In the genomic region with DNA sequence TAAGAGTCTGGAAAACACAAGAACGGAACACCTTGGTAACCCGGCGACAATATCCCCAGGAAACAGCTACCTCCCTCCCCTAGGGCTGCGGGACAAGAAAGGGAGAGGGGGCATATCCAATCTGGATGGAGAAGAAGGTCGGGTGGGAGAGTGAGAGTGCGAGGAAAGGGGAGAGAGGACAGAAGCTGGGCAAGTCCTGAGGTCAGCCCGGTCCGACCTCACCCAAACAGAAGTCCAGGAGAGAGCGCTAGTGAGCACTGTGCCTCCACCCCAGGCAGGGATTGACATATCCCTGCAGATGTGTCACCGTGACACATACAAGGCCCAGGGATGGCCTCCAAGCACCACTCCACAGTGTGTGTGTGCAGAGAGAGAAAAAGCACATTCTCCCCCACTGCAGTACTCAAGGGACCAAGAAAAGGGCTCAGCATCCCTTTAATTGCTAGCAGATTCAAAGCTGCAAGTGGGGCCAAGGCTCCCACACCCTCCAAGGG, we compare ENCODE assay signal across 8 cellular contexts. TPM values are rescaled to one million over a fixed set of nuclear protein-coding genes. Genes with fewer than 3 reads are reported as not detected.
DNase-seq lines count a peak whose midpoint lies in the region; ATAC-seq and TF ChIP-seq lines count a peak whose summit lies in the region.

No MANE protein-coding gene starts in this region.

- no peak overlapping the region for H3K4me3 Mint-ChIP-seq in stimulated activated effector memory CD8-positive, alpha-beta T cell treated with anti-CD3 and anti-CD28 coated beads, Interleukin-12 subunit alpha, Interleukin-12 subunit beta, amount 100 ng/mL, for 72 hours
- no peak overlapping the region for H3K4me3 Mint-ChIP-seq in effector memory CD8-positive, alpha-beta T cell

- no peaks in the 10 kb centered on the region for H3K9me3 ChIP-seq in left lung

- peaks cover 14 to 79% of the 10 kb centered on the region in 2 donors for H3K4me1 ChIP-seq in left lung

- peaks cover 33% of the 10 kb centered on the region for H3K4me1 Mint-ChIP-seq in stimulated activated effector memory CD8-positive, alpha-beta T cell treated with anti-CD3 and anti-CD28 coated beads, Interleukin-12 subunit alpha, Interleukin-12 subunit beta, amount 100 ng/mL, for 72 hours
- H3K4me1 Mint-ChIP-seq in effector memory CD8-positive, alpha-beta T cell (ENCODE audit: low read depth in 2 of 2), result peaks cover 5 to 10% of the 10 kb centered on the region in 2 donors

- DNase-seq in G401 (ENCODE audit: low spot score) (peak; percentile 9), HUDEP-2 (lab: John Stamatoyannopoulos, UW; ENCODE audit: unreplicated experiment in 76 of 76) (peak in 48 of 76 experiments; percentile 8 to 68 (median 41)), choroid plexus epithelial cell (ENCODE audit: low read depth) (peak; percentile 75), left lung (peak in 1 of 2 donors; percentile 69), occipital lobe (lab: John Stamatoyannopoulos, UW) (no peak)
- peak in 1 of 2 donors; percentile 68 for DNase-seq in stimulated activated effector memory CD8-positive, alpha-beta T cell treated with anti-CD3 and anti-CD28 coated beads, Interleukin-12 subunit alpha, Interleukin-12 subunit beta, amount 100 ng/mL, for 72 hours (ENCODE audit: low spot score in 2 of 2)
- no peak for DNase-seq in effector memory CD8-positive, alpha-beta T cell

- intact Hi-C loops in left lung (cut with DNase I), result loop anchor here in 1 of 2 donors (5.0 to 10.0 kb wide), 3 partner anchors 79 to 247 kb away; no protein-coding TSS in a partner anchor

- no peaks in the 10 kb centered on the region for H3K36me3 Mint-ChIP-seq in stimulated activated effector memory CD8-positive, alpha-beta T cell treated with anti-CD3 and anti-CD28 coated beads, Interleukin-12 subunit alpha, Interleukin-12 subunit beta, amount 100 ng/mL, for 72 hours
- no peaks in the 10 kb centered on the region for H3K36me3 Mint-ChIP-seq in effector memory CD8-positive, alpha-beta T cell (ENCODE audit: insufficient read depth)

- H3K4me3 ChIP-seq in choroid plexus epithelial cell (ENCODE audit: low read depth, low read length), result peak overlapping the region; percentile 73
- H3K4me3 ChIP-seq in left lung, result peak overlapping the region in 1 of 2 donors; percentile 66

- in situ Hi-C loops in G401 (cut with HindIII; ENCODE audit: low sequenced_read_pairs), result no loop called here

- peak overlapping the region; percentile 92 to 98 for H3K27ac ChIP-seq in left lung

- H3K36me3 ChIP-seq in left lung, result peaks cover 0 to 4% of the 10 kb centered on the region in 2 donors

- TF ChIP-seq CTCF in choroid plexus epithelial cell (conservative IDR thresholded peaks at IDR 0.05; ENCODE audit: low read depth, low read length) (peak; percentile 85), left lung (IDR thresholded peaks at IDR 0.05) (peak; percentile 43)

- peaks cover 23 to 27% of the 10 kb centered on the region in 2 donors for H3K27me3 Mint-ChIP-seq in effector memory CD8-positive, alpha-beta T cell

- peaks cover 0 to 41% of the 10 kb centered on the region in 2 donors for H3K27me3 ChIP-seq in left lung

- ATAC-seq in SK-N-SH treated with all-trans-retinoic acid at 6 μM for 48 hours, result peak; percentile 56
- peak; percentile 26 for ATAC-seq in left lung
- ATAC-seq in stimulated activated effector memory CD8-positive, alpha-beta T cell treated with anti-CD3 and anti-CD28 coated beads, Interleukin-12 subunit alpha, Interleukin-12 subunit beta, amount 100 ng/mL, for 72 hours, result peak; percentile 69
- no peak for ATAC-seq in effector memory CD8-positive, alpha-beta T cell (replicated peaks)

- H3K9me3 Mint-ChIP-seq in stimulated activated effector memory CD8-positive, alpha-beta T cell treated with anti-CD3 and anti-CD28 coated beads, Interleukin-12 subunit alpha, Interleukin-12 subunit beta, amount 100 ng/mL, for 72 hours, result no peaks in the 10 kb centered on the region
- H3K9me3 Mint-ChIP-seq in effector memory CD8-positive, alpha-beta T cell, result no peaks in the 10 kb centered on the region

- no peak overlapping the region for H3K27ac Mint-ChIP-seq in stimulated activated effector memory CD8-positive, alpha-beta T cell treated with anti-CD3 and anti-CD28 coated beads, Interleukin-12 subunit alpha, Interleukin-12 subunit beta, amount 100 ng/mL, for 72 hours
- H3K27ac Mint-ChIP-seq in effector memory CD8-positive, alpha-beta T cell, result no peak overlapping the region

TF ChIP-seq in SK-N-SH treated with all-trans-retinoic acid at 6 μM for 48 hours, 23 proteins besides CTCF, POLR2A, EP300 and RAD21 (continues in another document):
- TF ChIP-seq SNAI2 (CRISPR knock-in tag; IDR thresholded peaks at IDR 0.05), result no peak
- TF ChIP-seq GLIS3 (CRISPR knock-in tag; IDR thresholded peaks at IDR 0.05), result no peak
- TF ChIP-seq ZFP3 (CRISPR knock-in tag; IDR thresholded peaks at IDR 0.05), result no peak
- TF ChIP-seq, protein P1, sequence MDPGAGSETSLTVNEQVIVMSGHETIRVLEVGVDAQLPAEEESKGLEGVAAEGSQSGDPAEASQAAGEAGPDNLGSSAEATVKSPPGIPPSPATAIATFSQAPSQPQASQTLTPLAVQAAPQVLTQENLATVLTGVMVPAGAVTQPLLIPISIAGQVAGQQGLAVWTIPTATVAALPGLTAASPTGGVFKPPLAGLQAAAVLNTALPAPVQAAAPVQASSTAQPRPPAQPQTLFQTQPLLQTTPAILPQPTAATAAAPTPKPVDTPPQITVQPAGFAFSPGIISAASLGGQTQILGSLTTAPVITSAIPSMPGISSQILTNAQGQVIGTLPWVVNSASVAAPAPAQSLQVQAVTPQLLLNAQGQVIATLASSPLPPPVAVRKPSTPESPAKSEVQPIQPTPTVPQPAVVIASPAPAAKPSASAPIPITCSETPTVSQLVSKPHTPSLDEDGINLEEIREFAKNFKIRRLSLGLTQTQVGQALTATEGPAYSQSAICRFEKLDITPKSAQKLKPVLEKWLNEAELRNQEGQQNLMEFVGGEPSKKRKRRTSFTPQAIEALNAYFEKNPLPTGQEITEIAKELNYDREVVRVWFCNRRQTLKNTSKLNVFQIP (CRISPR knock-in tag; IDR thresholded peaks at IDR 0.05; ENCODE audit: borderline replicate concordance, low read depth), result no peak
- no peak for TF ChIP-seq RARB (CRISPR knock-in tag; IDR thresholded peaks at IDR 0.05)
- TF ChIP-seq, protein P2, sequence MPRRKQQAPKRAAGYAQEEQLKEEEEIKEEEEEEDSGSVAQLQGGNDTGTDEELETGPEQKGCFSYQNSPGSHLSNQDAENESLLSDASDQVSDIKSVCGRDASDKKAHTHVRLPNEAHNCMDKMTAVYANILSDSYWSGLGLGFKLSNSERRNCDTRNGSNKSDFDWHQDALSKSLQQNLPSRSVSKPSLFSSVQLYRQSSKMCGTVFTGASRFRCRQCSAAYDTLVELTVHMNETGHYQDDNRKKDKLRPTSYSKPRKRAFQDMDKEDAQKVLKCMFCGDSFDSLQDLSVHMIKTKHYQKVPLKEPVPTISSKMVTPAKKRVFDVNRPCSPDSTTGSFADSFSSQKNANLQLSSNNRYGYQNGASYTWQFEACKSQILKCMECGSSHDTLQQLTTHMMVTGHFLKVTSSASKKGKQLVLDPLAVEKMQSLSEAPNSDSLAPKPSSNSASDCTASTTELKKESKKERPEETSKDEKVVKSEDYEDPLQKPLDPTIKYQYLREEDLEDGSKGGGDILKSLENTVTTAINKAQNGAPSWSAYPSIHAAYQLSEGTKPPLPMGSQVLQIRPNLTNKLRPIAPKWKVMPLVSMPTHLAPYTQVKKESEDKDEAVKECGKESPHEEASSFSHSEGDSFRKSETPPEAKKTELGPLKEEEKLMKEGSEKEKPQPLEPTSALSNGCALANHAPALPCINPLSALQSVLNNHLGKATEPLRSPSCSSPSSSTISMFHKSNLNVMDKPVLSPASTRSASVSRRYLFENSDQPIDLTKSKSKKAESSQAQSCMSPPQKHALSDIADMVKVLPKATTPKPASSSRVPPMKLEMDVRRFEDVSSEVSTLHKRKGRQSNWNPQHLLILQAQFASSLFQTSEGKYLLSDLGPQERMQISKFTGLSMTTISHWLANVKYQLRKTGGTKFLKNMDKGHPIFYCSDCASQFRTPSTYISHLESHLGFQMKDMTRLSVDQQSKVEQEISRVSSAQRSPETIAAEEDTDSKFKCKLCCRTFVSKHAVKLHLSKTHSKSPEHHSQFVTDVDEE (CRISPR knock-in tag; IDR thresholded peaks at IDR 0.05), result no peak
- TF ChIP-seq, protein P3, sequence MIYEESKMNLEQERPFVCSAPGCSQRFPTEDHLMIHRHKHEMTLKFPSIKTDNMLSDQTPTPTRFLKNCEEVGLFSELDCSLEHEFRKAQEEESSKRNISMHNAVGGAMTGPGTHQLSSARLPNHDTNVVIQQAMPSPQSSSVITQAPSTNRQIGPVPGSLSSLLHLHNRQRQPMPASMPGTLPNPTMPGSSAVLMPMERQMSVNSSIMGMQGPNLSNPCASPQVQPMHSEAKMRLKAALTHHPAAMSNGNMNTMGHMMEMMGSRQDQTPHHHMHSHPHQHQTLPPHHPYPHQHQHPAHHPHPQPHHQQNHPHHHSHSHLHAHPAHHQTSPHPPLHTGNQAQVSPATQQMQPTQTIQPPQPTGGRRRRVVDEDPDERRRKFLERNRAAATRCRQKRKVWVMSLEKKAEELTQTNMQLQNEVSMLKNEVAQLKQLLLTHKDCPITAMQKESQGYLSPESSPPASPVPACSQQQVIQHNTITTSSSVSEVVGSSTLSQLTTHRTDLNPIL (CRISPR knock-in tag; IDR thresholded peaks at IDR 0.05; ENCODE audit: low read depth), result no peak
- TF ChIP-seq, protein P4, sequence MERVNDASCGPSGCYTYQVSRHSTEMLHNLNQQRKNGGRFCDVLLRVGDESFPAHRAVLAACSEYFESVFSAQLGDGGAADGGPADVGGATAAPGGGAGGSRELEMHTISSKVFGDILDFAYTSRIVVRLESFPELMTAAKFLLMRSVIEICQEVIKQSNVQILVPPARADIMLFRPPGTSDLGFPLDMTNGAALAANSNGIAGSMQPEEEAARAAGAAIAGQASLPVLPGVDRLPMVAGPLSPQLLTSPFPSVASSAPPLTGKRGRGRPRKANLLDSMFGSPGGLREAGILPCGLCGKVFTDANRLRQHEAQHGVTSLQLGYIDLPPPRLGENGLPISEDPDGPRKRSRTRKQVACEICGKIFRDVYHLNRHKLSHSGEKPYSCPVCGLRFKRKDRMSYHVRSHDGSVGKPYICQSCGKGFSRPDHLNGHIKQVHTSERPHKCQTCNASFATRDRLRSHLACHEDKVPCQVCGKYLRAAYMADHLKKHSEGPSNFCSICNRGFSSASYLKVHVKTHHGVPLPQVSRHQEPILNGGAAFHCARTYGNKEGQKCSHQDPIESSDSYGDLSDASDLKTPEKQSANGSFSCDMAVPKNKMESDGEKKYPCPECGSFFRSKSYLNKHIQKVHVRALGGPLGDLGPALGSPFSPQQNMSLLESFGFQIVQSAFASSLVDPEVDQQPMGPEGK (CRISPR knock-in tag; IDR thresholded peaks at IDR 0.05; ENCODE audit: borderline replicate concordance), result no peak
- no peak for TF ChIP-seq BACH2 (CRISPR knock-in tag; IDR thresholded peaks at IDR 0.05; ENCODE audit: borderline replicate concordance)
- no peak for TF ChIP-seq TCF4 (CRISPR knock-in tag; IDR thresholded peaks at IDR 0.05; ENCODE audit: borderline replicate concordance)
- no peak for TF ChIP-seq ZFP30 (CRISPR knock-in tag; IDR thresholded peaks at IDR 0.05)
- no peak for TF ChIP-seq TOX (CRISPR knock-in tag; IDR thresholded peaks at IDR 0.05; ENCODE audit: borderline replicate concordance)

RNA-seq across cellular contexts. Expression of a gene that starts 3.3 kb away (rescaled TPM):
- 1.4 and 2.1 TPM in 2 replicates for total RNA-seq in G401 (2014; rRNA removed; shearing (Covaris generic))
- 10 to 100 TPM; 49.9 to 50.8 TPM for total RNA-seq in left lung
- total RNA-seq in occipital lobe, result 11.1 TPM

Comparison
In these comparisons a context has a peak if more than half of its experiments do, and no peak if none do; other contexts are left out.
1. DNase-seq: peak in G401 (single experiment), HUDEP-2 (48 of 76) and choroid plexus epithelial cell (single experiment); none in effector memory CD8-positive, alpha-beta T cell (0 of 3) and occipital lobe (single experiment).